In the genomic region with DNA sequence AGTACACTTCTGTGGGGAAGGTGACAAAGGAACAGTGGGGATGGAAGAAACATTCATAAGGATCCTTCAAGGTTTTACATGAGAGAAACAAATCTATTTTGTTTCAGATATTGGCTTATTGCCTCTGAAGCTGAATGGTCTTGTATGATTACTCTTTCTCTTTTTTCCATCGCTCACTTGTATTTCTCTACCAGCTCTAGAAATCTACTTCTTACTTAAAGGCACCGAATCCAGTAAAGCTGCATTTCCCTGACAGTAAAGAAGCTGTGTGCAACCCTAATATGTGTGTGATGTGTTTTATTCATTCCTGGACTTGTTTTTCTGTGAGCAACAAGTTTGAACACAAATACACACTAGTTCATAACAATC, we compare ENCODE assay signal across 1 cellular context.
TF ChIP-seq lines count a peak whose summit lies in the region.

No MANE protein-coding gene starts in this region.

TF ChIP-seq in K562, 482 proteins besides CTCF, POLR2A, EP300 and RAD21 (continued from another document):
- TF ChIP-seq, protein P1, sequence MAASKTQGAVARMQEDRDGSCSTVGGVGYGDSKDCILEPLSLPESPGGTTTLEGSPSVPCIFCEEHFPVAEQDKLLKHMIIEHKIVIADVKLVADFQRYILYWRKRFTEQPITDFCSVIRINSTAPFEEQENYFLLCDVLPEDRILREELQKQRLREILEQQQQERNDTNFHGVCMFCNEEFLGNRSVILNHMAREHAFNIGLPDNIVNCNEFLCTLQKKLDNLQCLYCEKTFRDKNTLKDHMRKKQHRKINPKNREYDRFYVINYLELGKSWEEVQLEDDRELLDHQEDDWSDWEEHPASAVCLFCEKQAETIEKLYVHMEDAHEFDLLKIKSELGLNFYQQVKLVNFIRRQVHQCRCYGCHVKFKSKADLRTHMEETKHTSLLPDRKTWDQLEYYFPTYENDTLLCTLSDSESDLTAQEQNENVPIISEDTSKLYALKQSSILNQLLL (CRISPR knock-in tag; IDR thresholded peaks at IDR 0.05; ENCODE audit: borderline replicate concordance) = no peak
